Comparison of ENCODE assay signal across 10 cellular contexts in genomic region chr9:33445941-33446506, GRCh38. TPM values are rescaled to one million over a fixed set of nuclear protein-coding genes. Genes with fewer than 3 reads are reported as not detected.
DNase-seq lines count a peak whose midpoint lies in the region; ATAC-seq and TF ChIP-seq lines count a peak whose summit lies in the region.
"Had no signal": no experiment of that assay in that cellular context is flagged by ENCODE, and none has a peak within 500 bp of the region (broad histone marks: within the 10 kb centered on the region; RNA-seq: fewer than 3 reads in every experiment).

No MANE protein-coding gene starts in this region.

- peak overlapping the region; percentile 93 for H3K4me2 ChIP-seq in hepatocyte

- POLR2A ChIA-PET in activated B cell treated with CpG ODN at 0.5 μM for 24 hours (lab: Charles Lee) = no interaction called here

- DNase-seq in NCI-H2171 treated with DMSO at 0.1 percent for 48 hours (lab: John Stamatoyannopoulos, UW) = peak; percentile 24
- no peak for DNase-seq in NCI-H2171 (lab: John Stamatoyannopoulos, UW)
- DNase-seq in activated B cell treated with CpG ODN at 0.5 μM for 24 hours = no peak
- DNase-seq in hepatocyte (ENCODE audit: low spot score) = no peak
- DNase-seq in spleen = no peak
- DNase-seq in NCI-H2081 (lab: John Stamatoyannopoulos, UW) = no peak
- DNase-seq in endothelial cell (ENCODE audit: low spot score) = no peak
- DNase-seq in stimulated activated naive B cell treated with anti-CD40 and anti-IgM and Interleukin-4, amounts not matched to agents 10 μg/mL and 1 μg/mL and 100 μg/mL, for 72 hours = no peak
- DNase-seq: brain microvascular endothelial cell, SHP77 had no signal

- H3K27ac Mint-ChIP-seq in activated B cell treated with CpG ODN at 0.5 μM for 24 hours = peak overlapping the region; percentile 70
- H3K27ac Mint-ChIP-seq in endothelial cell (ENCODE audit: unreplicated experiment) = no peak overlapping the region
- no peak overlapping the region for H3K27ac Mint-ChIP-seq in stimulated activated naive B cell treated with anti-CD40 and anti-IgM and Interleukin-4, amounts not matched to agents 10 μg/mL and 1 μg/mL and 100 μg/mL, for 72 hours

- H3K27me3 Mint-ChIP-seq in activated B cell treated with CpG ODN at 0.5 μM for 24 hours = peaks cover 7% of the 10 kb centered on the region
- H3K27me3 Mint-ChIP-seq in endothelial cell (ENCODE audit: unreplicated experiment) = peaks cover 10% of the 10 kb centered on the region
- H3K27me3 Mint-ChIP-seq in stimulated activated naive B cell treated with anti-CD40 and anti-IgM and Interleukin-4, amounts not matched to agents 10 μg/mL and 1 μg/mL and 100 μg/mL, for 72 hours = peaks cover 17 to 20% of the 10 kb centered on the region in 2 donors

- peak overlapping the region; percentile 88 for H3K27ac ChIP-seq in hepatocyte
- peak overlapping the region; percentile 46 to 90 (median 86) for H3K27ac ChIP-seq in spleen
- H3K27ac ChIP-seq: brain microvascular endothelial cell had no signal

- no peaks in the 10 kb centered on the region for H3K27me3 ChIP-seq in hepatocyte
- H3K27me3 ChIP-seq in spleen (replicated peaks in 1 of 7) = peaks cover 0 to 24% (median 0%) of the 10 kb centered on the region in 7 donors
- H3K27me3 ChIP-seq: brain microvascular endothelial cell had no signal

- H3K4me1 Mint-ChIP-seq in activated B cell treated with CpG ODN at 0.5 μM for 24 hours = peaks cover 20% of the 10 kb centered on the region
- H3K4me1 Mint-ChIP-seq in endothelial cell (ENCODE audit: unreplicated experiment) = peaks cover 9% of the 10 kb centered on the region
- peaks cover 15 to 26% of the 10 kb centered on the region in 2 donors for H3K4me1 Mint-ChIP-seq in stimulated activated naive B cell treated with anti-CD40 and anti-IgM and Interleukin-4, amounts not matched to agents 10 μg/mL and 1 μg/mL and 100 μg/mL, for 72 hours

- H3K9me3 ChIP-seq in hepatocyte (ENCODE audit: low read depth) (no peaks in the 10 kb centered on the region), spleen (no peaks in the 10 kb centered on the region)

- no peak for TF ChIP-seq POLR2A in spleen (IDR thresholded peaks at IDR 0.05)

- no peak for ATAC-seq in activated B cell treated with CpG ODN at 0.5 μM for 24 hours (ENCODE audit: low read depth)
- no peak for ATAC-seq in stimulated activated naive B cell treated with anti-CD40 and anti-IgM and Interleukin-4, amounts not matched to agents 10 μg/mL and 1 μg/mL and 100 μg/mL, for 72 hours (replicated peaks)

- no peaks in the 10 kb centered on the region for H3K79me2 ChIP-seq in hepatocyte

- TF ChIP-seq CTCF in activated B cell treated with CpG ODN at 0.5 μM for 24 hours (IDR thresholded peaks at IDR 0.05) = no peak
- no peak for TF ChIP-seq CTCF in hepatocyte (IDR thresholded peaks at IDR 0.05; ENCODE audit: poor library complexity)
- TF ChIP-seq CTCF in spleen (IDR thresholded peaks at IDR 0.05 in 8 of 11, conservative IDR thresholded peaks at IDR 0.05 in 3 of 11) = no peak
- TF ChIP-seq CTCF in endothelial cell (IDR thresholded peaks at IDR 0.05; ENCODE audit: unreplicated experiment) = no peak

- no peak overlapping the region for H2AFZ ChIP-seq in hepatocyte

- no peaks in the 10 kb centered on the region for H4K20me1 ChIP-seq in hepatocyte (ENCODE audit: insufficient read depth, poor library complexity, severe bottlenecking)

- H3K4me3 ChIP-seq in hepatocyte (no peak overlapping the region), spleen (peak overlapping the region; percentile 33 to 76 (median 52))

- WGBS in hepatocyte (ENCODE audit: low lambda C conversion rate, missing lambda C conversion rate) = 56% methylated on average over 5 of the region's 5 CpGs
- 42 to 61% (median 51%) methylated on average over 5 of the region's 5 CpGs for WGBS in spleen, 5 donors

- H3K4me1 ChIP-seq in hepatocyte (ENCODE audit: insufficient read depth) (peaks cover 23% of the 10 kb centered on the region), spleen (peaks cover 19 to 78% (median 53%) of the 10 kb centered on the region in 6 donors)

- CTCF ChIA-PET in activated B cell treated with CpG ODN at 0.5 μM for 24 hours (lab: Charles Lee) = interaction anchor here (1.4 kb wide), 1 partner anchor 21 kb away, joined by 4 read pairs; no protein-coding TSS in a partner anchor

- H3K36me3 Mint-ChIP-seq in activated B cell treated with CpG ODN at 0.5 μM for 24 hours (ENCODE audit: low read depth) (no peaks in the 10 kb centered on the region), endothelial cell (ENCODE audit: low read depth, unreplicated experiment) (peaks cover 4% of the 10 kb centered on the region)
- no peaks in the 10 kb centered on the region for H3K36me3 Mint-ChIP-seq in stimulated activated naive B cell treated with anti-CD40 and anti-IgM and Interleukin-4, amounts not matched to agents 10 μg/mL and 1 μg/mL and 100 μg/mL, for 72 hours

- H3K4me3 Mint-ChIP-seq in activated B cell treated with CpG ODN at 0.5 μM for 24 hours = peak overlapping the region; percentile 24
- no peak overlapping the region for H3K4me3 Mint-ChIP-seq in endothelial cell (ENCODE audit: unreplicated experiment)
- H3K4me3 Mint-ChIP-seq in stimulated activated naive B cell treated with anti-CD40 and anti-IgM and Interleukin-4, amounts not matched to agents 10 μg/mL and 1 μg/mL and 100 μg/mL, for 72 hours = no peak overlapping the region

- H3K36me3 ChIP-seq in hepatocyte (replicated peaks; ENCODE audit: insufficient read depth, low read depth) (no peaks in the 10 kb centered on the region), spleen (peaks cover 0 to 30% (median 11%) of the 10 kb centered on the region in 6 donors)
- H3K36me3 ChIP-seq: brain microvascular endothelial cell had no signal

- intact Hi-C loops in activated B cell treated with CpG ODN at 0.5 μM for 24 hours (cut with micrococcal nuclease) (loop anchor here (5.0 kb wide), 1 partner anchor 69 kb away; no protein-coding TSS in a partner anchor), spleen (cut with DNase I; ENCODE audit: low total_unique reads) (no loop called here)

- H3K9me3 Mint-ChIP-seq in activated B cell treated with CpG ODN at 0.5 μM for 24 hours (no peaks in the 10 kb centered on the region), endothelial cell (ENCODE audit: unreplicated experiment) (no peaks in the 10 kb centered on the region)
- no peaks in the 10 kb centered on the region for H3K9me3 Mint-ChIP-seq in stimulated activated naive B cell treated with anti-CD40 and anti-IgM and Interleukin-4, amounts not matched to agents 10 μg/mL and 1 μg/mL and 100 μg/mL, for 72 hours

- no peaks in the 10 kb centered on the region for H3K9me2 ChIP-seq in hepatocyte (replicated peaks; ENCODE audit: insufficient read depth)

RNA-seq across cellular contexts. Expression of gene AQP3, which starts 1.4 kb away (rescaled TPM):
- total RNA-seq in activated B cell treated with CpG ODN at 0.5 μM for 24 hours = 0.95 and 1.6 TPM in 2 replicates
- total RNA-seq in hepatocyte = 97.1 and 101 TPM in 2 replicates
- 99.3 and 123 TPM in 2 replicates for polyA plus RNA-seq in hepatocyte
- 100 to 1,000 TPM in 5 of 7 donors, 10 to 100 TPM in 2; 44.2 to 251 (median 126) TPM for total RNA-seq in spleen
- polyA plus RNA-seq in spleen = 10 to 100 TPM in 1 of 3 donors, 1 to 10 TPM in 2; 5.0 to 51.4 (median 5.7) TPM
- 6.0 TPM for total RNA-seq in endothelial cell (ENCODE audit: unreplicated experiment)

RNA-seq across cellular contexts. Expression of gene NOL6, which starts 27.7 kb away (rescaled TPM):
- total RNA-seq in activated B cell treated with CpG ODN at 0.5 μM for 24 hours (59.9 and 60.1 TPM in 2 replicates), hepatocyte (19.3 and 21.9 TPM in 2 replicates), spleen (10 to 100 TPM; 20.7 to 48.1 (median 28.4) TPM), endothelial cell (ENCODE audit: unreplicated experiment) (22.6 TPM)
- polyA plus RNA-seq in hepatocyte (20.6 and 24.1 TPM in 2 replicates), spleen (10 to 100 TPM; 20.0 to 28.4 (median 24.6) TPM)

RNA-seq across cellular contexts. Expression of gene AQP7, which starts 43.7 kb away (rescaled TPM):
- total RNA-seq in activated B cell treated with CpG ODN at 0.5 μM for 24 hours (not detected in 2 replicates), hepatocyte (8.5 and 11.2 TPM in 2 replicates), spleen (1 to 10 TPM in 5 of 7 donors, under 1 TPM in 2; 0.64 to 3.2 (median 2.0) TPM), endothelial cell (ENCODE audit: unreplicated experiment) (0.64 TPM)
- polyA plus RNA-seq in hepatocyte (11.6 and 16.6 TPM in 2 replicates), spleen (1 to 10 TPM in 1 of 3 donors, under 1 TPM in 2; 0.26 to 2.6 (median 0.35) TPM)
